Comparison of ENCODE assay signal across 23 cellular contexts in the genomic region with DNA sequence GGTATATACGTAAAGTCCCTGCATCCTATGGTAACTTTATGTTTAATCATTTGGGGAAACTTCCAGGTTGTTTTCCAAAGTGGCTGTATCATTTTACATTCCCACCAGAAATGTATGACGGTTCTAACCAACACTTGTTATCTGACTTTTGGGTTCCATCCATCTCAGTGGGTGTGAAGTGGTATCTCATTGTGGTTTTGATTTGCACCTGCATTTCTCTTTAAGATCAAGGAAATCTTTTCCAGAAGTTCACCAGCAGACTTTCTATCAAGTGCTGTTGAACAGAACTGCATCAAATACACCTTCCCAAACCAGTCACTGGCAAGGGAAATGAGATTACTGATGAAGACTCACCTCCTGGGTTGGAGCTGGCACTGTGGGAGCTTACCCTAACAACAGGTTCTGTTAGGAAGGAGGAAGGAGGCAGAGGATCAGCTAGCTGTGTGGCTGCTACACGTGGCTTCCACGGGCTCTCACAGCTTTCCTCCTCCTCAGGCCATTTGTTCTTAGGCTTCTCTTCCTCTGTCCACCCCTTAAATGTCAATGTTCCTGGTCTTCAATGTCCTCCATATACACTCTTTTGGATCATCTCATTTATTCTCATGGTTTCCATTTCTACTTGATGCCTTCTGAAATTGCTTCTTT.
"Had no signal": no experiment of that assay in that cellular context is flagged by ENCODE, and none has a peak within 500 bp of the region (broad histone marks: within the 10 kb centered on the region; RNA-seq: fewer than 3 reads in every experiment).

No MANE protein-coding gene starts in this region.

- H3K27ac Mint-ChIP-seq: activated CD4-positive, alpha-beta T cell treated with anti-CD3 and anti-CD28 coated beads, Interleukin-2, amount 10 ng/mL, durations not matched to agents 7 days and 5 days; activated naive CD8-positive, alpha-beta T cell treated with anti-CD3 and anti-CD28 coated beads for 36 hours; activated T-helper 2 cell treated with anti-CD3 and anti-CD28 coated beads, Interferon-gamma antibody, Interleukin-2, Interleukin-4, amounts not matched to agents 10 μg/mL and 5 μg/mL and 100 μg/mL, durations not matched to agents 14 hours and 24 hours and 36 hours; endodermal cell; neural progenitor cell had no signal

- H3K4me2 ChIP-seq: neural progenitor cell had no signal

- H3K9me3 ChIP-seq: esophagus squamous epithelium, gastrocnemius medialis, thoracic aorta, upper lobe of right lung had no signal

- H3K27me3 ChIP-seq: esophagus squamous epithelium, gastrocnemius medialis, upper lobe of right lung had no signal

- H3K27ac ChIP-seq: esophagus squamous epithelium, gastrocnemius medialis, neural progenitor cell, thoracic aorta, upper lobe of right lung, VCaP had no signal

- H3K4me1 Mint-ChIP-seq: central memory CD8-positive, alpha-beta T cell had no signal

- H3K4me3 ChIP-seq: esophagus squamous epithelium, gastrocnemius medialis, lung, neural progenitor cell, thoracic aorta, upper lobe of right lung had no signal

- H3K9me3 Mint-ChIP-seq: activated CD4-positive, alpha-beta T cell treated with anti-CD3 and anti-CD28 coated beads, Interleukin-2, amount 10 ng/mL, durations not matched to agents 7 days and 5 days; activated naive CD8-positive, alpha-beta T cell treated with anti-CD3 and anti-CD28 coated beads for 36 hours; activated T-cell treated with anti-CD3 and anti-CD28 coated beads, Interleukin-2, amount 50 U/mL, for 4 hours; central memory CD8-positive, alpha-beta T cell; endodermal cell; naive thymus-derived CD8-positive, alpha-beta T cell had no signal

- DNase-seq: activated CD4-positive, alpha-beta T cell treated with anti-CD3 and anti-CD28 coated beads, Interleukin-2, amount 10 ng/mL, durations not matched to agents 7 days and 5 days; activated CD4-positive, CD25-positive, alpha-beta regulatory T cell treated with anti-CD3 and anti-CD28 coated beads, Interleukin-2, amount 50 U/mL, for 72 hours; activated CD8-positive, alpha-beta memory T cell treated with anti-CD3 and anti-CD28 coated beads, Interleukin-2, amount 50 U/mL, for 4 hours; activated naive CD4-positive, alpha-beta T cell treated with Interleukin-2 at 50 U/mL for 16 hours; activated naive CD8-positive, alpha-beta T cell treated with anti-CD3 and anti-CD28 coated beads for 36 hours; activated T-cell treated with anti-CD3 and anti-CD28 coated beads, Interleukin-2, amount 50 U/mL, for 4 hours; cortex of kidney; endodermal cell; esophagus squamous epithelium; gastrocnemius medialis; kidney; naive thymus-derived CD8-positive, alpha-beta T cell; retina; stimulated activated CD4-positive, alpha-beta T cell treated with anti-CD3 and anti-CD28 coated beads, Interleukin-2, amount 100 ng/mL, for 48 hours; stimulated activated naive CD4-positive, alpha-beta T cell treated with Interleukin-2 at 50 U/mL for 16 hours; upper lobe of right lung had no signal

- H3K9ac ChIP-seq: neural progenitor cell had no signal

- H3K36me3 Mint-ChIP-seq: naive thymus-derived CD8-positive, alpha-beta T cell had no signal

- H3K4me1 ChIP-seq: neural progenitor cell had no signal

- ATAC-seq: activated T-cell treated with anti-CD3 and anti-CD28 coated beads, Interleukin-2, amount 50 U/mL, for 4 hours; gastrocnemius medialis; left lobe of liver; naive thymus-derived CD8-positive, alpha-beta T cell; upper lobe of right lung had no signal

- H3K4me3 Mint-ChIP-seq: activated CD4-positive, alpha-beta T cell treated with anti-CD3 and anti-CD28 coated beads, Interleukin-2, amount 10 ng/mL, durations not matched to agents 7 days and 5 days; activated naive CD8-positive, alpha-beta T cell treated with anti-CD3 and anti-CD28 coated beads for 36 hours; activated T-cell treated with anti-CD3 and anti-CD28 coated beads, Interleukin-2, amount 50 U/mL, for 4 hours; central memory CD8-positive, alpha-beta T cell; endodermal cell; naive thymus-derived CD8-positive, alpha-beta T cell; neural progenitor cell had no signal

- H3K27me3 Mint-ChIP-seq: central memory CD8-positive, alpha-beta T cell had no signal

- H3K36me3 ChIP-seq: gastrocnemius medialis, neural progenitor cell, thoracic aorta, upper lobe of right lung had no signal
